8 cellular contexts compared by ENCODE assay signal in the genomic region with DNA sequence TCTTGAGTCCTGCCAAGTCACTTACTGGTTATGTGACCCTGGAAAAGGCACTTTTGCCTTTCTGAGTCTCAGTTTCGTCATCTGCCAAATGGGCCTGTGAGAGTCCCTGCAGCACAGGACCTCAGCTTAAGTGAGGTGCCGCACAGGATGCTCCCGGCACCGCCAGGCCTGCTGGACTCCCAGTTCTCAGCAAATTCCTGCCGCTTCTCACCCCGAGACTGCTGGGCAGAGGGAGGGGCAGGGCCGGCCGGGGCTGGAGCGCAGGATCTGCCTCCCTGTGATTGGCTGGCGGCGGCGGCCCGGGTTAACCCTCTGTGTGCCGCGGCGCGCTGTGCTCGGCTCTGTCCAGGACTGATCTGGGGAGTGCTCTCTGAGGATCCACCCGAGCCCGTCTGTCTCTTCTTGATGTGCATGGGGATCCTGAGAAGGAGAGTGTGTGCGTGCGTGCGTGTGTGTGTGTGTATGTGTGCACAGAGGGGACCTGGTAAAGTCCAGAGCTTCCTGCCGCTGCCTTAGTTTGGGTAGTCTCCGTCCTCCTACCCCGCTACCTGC. TPM values are rescaled to one million over a fixed set of nuclear protein-coding genes. Genes with fewer than 3 reads are reported as not detected.
DNase-seq lines count a peak whose midpoint lies in the region; ATAC-seq, FAIRE-seq and TF ChIP-seq lines count a peak whose summit lies in the region.

No MANE protein-coding gene starts in this region.

- peaks cover 19 to 66% (median 56%) of the 10 kb centered on the region in 3 experiments for H3K36me3 Mint-ChIP-seq in H9 (ENCODE audit: insufficient read depth in 1 of 3, low read depth in 3 of 3)

- H3K9me3 Mint-ChIP-seq in H9: no peaks in the 10 kb centered on the region; a peak in 1 of 5 replicates

- no peak overlapping the region for H4K5ac ChIP-seq in H9 (ENCODE audit: insufficient read length, low read depth, low read length)

- H2BK12ac ChIP-seq in H9 (ENCODE audit: insufficient read length, low read depth, low read length): no peak overlapping the region

- H3K9me3 ChIP-seq in H9 (ENCODE audit: control insufficient read depth, low read depth, low read length): no peaks in the 10 kb centered on the region
- no peaks in the 10 kb centered on the region for H3K9me3 ChIP-seq in PC-9 (ENCODE audit: insufficient read depth, low read depth)
- no peaks in the 10 kb centered on the region for H3K9me3 ChIP-seq in keratinocyte (ENCODE audit: control insufficient read depth, low read depth, low read length)

- POLR2A ChIA-PET in PC-9 (lab: Charles Lee; ENCODE audit: unreplicated experiment): interaction anchor here (0.6 kb wide), 2 partner anchors 9 to 1752 kb away, joined by 3 read pairs; no protein-coding TSS in a partner anchor

- no peaks in the 10 kb centered on the region for H3K4me1 ChIP-seq in H9 (ENCODE audit: insufficient read depth, low read length)
- H3K4me1 ChIP-seq in PC-9 (replicated peaks; ENCODE audit: insufficient read depth): peaks cover 10% of the 10 kb centered on the region
- peaks cover 27% of the 10 kb centered on the region for H3K4me1 ChIP-seq in keratinocyte (ENCODE audit: control insufficient read depth, extremely low read depth, insufficient read depth, low read length)

- BruUV-seq in PC-9 (replicated peaks; lab: Mats Ljungman, UMichigan): no TSS peak

- H3K27ac ChIP-seq in H9 (ENCODE audit: insufficient read length, low read depth, low read length) (no peak overlapping the region), PC-9 (no peak overlapping the region), keratinocyte (ENCODE audit: control insufficient read depth, insufficient read depth, low read length) (no peak overlapping the region)

- FAIRE-seq in keratinocyte (lab: Jason Lieb, UNC): no peak

- 0 out of 2 replicates have a peak, but pooled peaks cover 7% of the 10 kb centered on the region for H3K36me3 ChIP-seq in PC-9 (ENCODE audit: low read depth)
- H3K36me3 ChIP-seq in keratinocyte (ENCODE audit: control insufficient read depth in 2 of 2, extremely low read depth in 1 of 2, insufficient read depth in 2 of 2, low read length in 2 of 2): peaks cover 49% of the 10 kb centered on the region in 2 experiments

- H3F3A ChIP-seq in PC-9 (ENCODE audit: insufficient read depth, low read depth): peaks cover 13% of the 10 kb centered on the region; the same call in 1 of the 2 replicates

- peaks cover 21 to 27% of the 10 kb centered on the region in 2 experiments for H3K4me1 Mint-ChIP-seq in H9

- no peaks in the 10 kb centered on the region for H3K9me1 ChIP-seq in keratinocyte (ENCODE audit: control insufficient read depth, extremely low read depth, insufficient read depth, low read length)

- no peak overlapping the region for H3T11ph ChIP-seq in H9 (ENCODE audit: low read length)

- no peak for ATAC-seq in HG02588 (IDR thresholded peaks at IDR 0.05; ENCODE audit: unreplicated experiment)

- H3K9ac ChIP-seq in H9 (ENCODE audit: extremely low read depth, insufficient read length, low read length) (peak overlapping the region; percentile 59), keratinocyte (ENCODE audit: control insufficient read depth, extremely low read depth, insufficient read depth, low read length) (peak overlapping the region; percentile 63)

- no peak overlapping the region for H2AK5ac ChIP-seq in H9 (ENCODE audit: insufficient read length, low read length)

- no peak overlapping the region for H2BK120ac ChIP-seq in H9 (ENCODE audit: low read depth, low read length, poor library complexity, severe bottlenecking)

- no peaks in the 10 kb centered on the region for H4K20me1 ChIP-seq in H9 (ENCODE audit: control insufficient read depth, insufficient read depth, insufficient read length)
- peaks cover 43% of the 10 kb centered on the region for H4K20me1 ChIP-seq in PC-9 (ENCODE audit: insufficient read depth)
- peaks cover 17% of the 10 kb centered on the region for H4K20me1 ChIP-seq in keratinocyte (ENCODE audit: control insufficient read depth, extremely low read depth, insufficient read depth, low read length)

- peak overlapping the region; percentile 79 to 86 for H3K4me3 Mint-ChIP-seq in H9

- H3K27ac Mint-ChIP-seq in H9: peak overlapping the region; percentile 28 to 85 (median 83); a peak in 4 of 7 replicates

- H3K23ac ChIP-seq in H9 (ENCODE audit: insufficient read length, low read depth, low read length): no peak overlapping the region

- H3K4ac ChIP-seq in H9 (ENCODE audit: low read depth, low read length): no peak overlapping the region

- no peak overlapping the region for H4K8ac ChIP-seq in H9 (replicated peaks; ENCODE audit: insufficient read length, low read depth, low read length)

- no peak overlapping the region for H3K56ac ChIP-seq in H9 (ENCODE audit: insufficient read length, low read depth, low read length)

- H3K27me3 ChIP-seq in H9 (ENCODE audit: insufficient read depth, low read length): no peaks in the 10 kb centered on the region
- H3K27me3 ChIP-seq in PC-9 (ENCODE audit: insufficient read depth, low read depth): no peaks in the 10 kb centered on the region
- H3K27me3 ChIP-seq in keratinocyte (ENCODE audit: control insufficient read depth, extremely low read depth, insufficient read depth, low read length): no peaks in the 10 kb centered on the region

- H3K79me1 ChIP-seq in H9 (ENCODE audit: insufficient read depth, low read depth, low read length, poor library complexity, severe bottlenecking): peaks cover 2% of the 10 kb centered on the region

- no peak overlapping the region; the same call in 1 of the 2 replicates for H3K14ac ChIP-seq in H9 (ENCODE audit: insufficient read depth, low read length)

- H3K9me2 ChIP-seq in PC-9 (ENCODE audit: insufficient read depth): no peaks in the 10 kb centered on the region

- H4K91ac ChIP-seq in H9 (ENCODE audit: insufficient read length, low read depth, low read length): no peak overlapping the region

- H3K18ac ChIP-seq in H9 (ENCODE audit: insufficient read length, low read depth, low read length): no peak overlapping the region

- TF ChIP-seq CTCF in H9 (conservative IDR thresholded peaks at IDR 0.05) (peak; percentile 55; the same call in 2 of the 3 replicates), PC-9 (conservative IDR thresholded peaks at IDR 0.05) (peak; percentile 58), keratinocyte (optimal IDR thresholded peaks at IDR 0.05 in 1 of 3, IDR thresholded peaks at IDR 0.05 in 1 of 3, conservative IDR thresholded peaks at IDR 0.05 in 1 of 3; ENCODE audit: extremely low read depth in 1 of 3, insufficient read depth in 2 of 3, low read length in 3 of 3) (peak in 1 of 3 experiments; percentile 4)

- H3K79me2 ChIP-seq in H9 (ENCODE audit: insufficient read depth, low read length): peaks cover 3% of the 10 kb centered on the region; the same call in 1 of the 2 replicates
- H3K79me2 ChIP-seq in PC-9 (ENCODE audit: low read depth): peaks cover 39% of the 10 kb centered on the region
- peaks cover 59% of the 10 kb centered on the region for H3K79me2 ChIP-seq in keratinocyte (ENCODE audit: control insufficient read depth, insufficient read depth, low read length)

- H3K4me2 ChIP-seq in H9 (ENCODE audit: insufficient read depth, insufficient read length, low read length): peak overlapping the region; percentile 87
- peak overlapping the region; percentile 92 for H3K4me2 ChIP-seq in PC-9
- peak overlapping the region; percentile 90 for H3K4me2 ChIP-seq in keratinocyte (ENCODE audit: control insufficient read depth, extremely low read depth, insufficient read depth, low read depth, low read length)

- no peak overlapping the region for H2AFZ ChIP-seq in H9 (ENCODE audit: low read length)
- no peak overlapping the region for H2AFZ ChIP-seq in PC-9
- H2AFZ ChIP-seq in keratinocyte (ENCODE audit: control insufficient read depth, low read length): no peak overlapping the region

- no peak overlapping the region for H2BK5ac ChIP-seq in H9 (ENCODE audit: insufficient read length, low read length)

- H2BK20ac ChIP-seq in H9 (ENCODE audit: low read depth, low read length, poor library complexity, severe bottlenecking): no peak overlapping the region

- no CpG with 5 or more reads among the region's 26 CpGs for WGBS in H9 (ENCODE audit: extremely low coverage, insufficient read length, low lambda C conversion rate)

- DNase-seq in DMS153 (lab: John Stamatoyannopoulos, UW) (peak; percentile 47), H9 (peak; percentile 91), PC-9 (peak; percentile 54 to 72), cerebellar cortex (ENCODE audit: low spot score) (peak; percentile 83), keratinocyte (ENCODE audit: low read depth, low spot score) (no peak), superior temporal gyrus (ENCODE audit: extremely low spot score) (no peak)
- peak; percentile 74 for DNase-seq in stimulated activated CD4-positive, alpha-beta T cell treated with anti-CD3 and anti-CD28 coated beads, Interleukin-15, amount 100 ng/mL, for 24 hours

- H3K27me3 Mint-ChIP-seq in H9 (ENCODE audit: low read depth): no peaks in the 10 kb centered on the region

- H2BK15ac ChIP-seq in H9 (ENCODE audit: low read depth, low read length): no peak overlapping the region

- dilution Hi-C loops in keratinocyte (cut with MboI; ENCODE audit: extremely low pct_ligation_motif_present, low sequenced_read_pairs): no loop called here

- intact Hi-C loops in PC-9 (cut with micrococcal nuclease; ENCODE audit: unreplicated experiment): loop anchor here (1.0 kb wide), 2 partner anchors 18 to 76 kb away; partner anchors contain the start of gene PSMD9

- CTCF ChIA-PET in PC-9 (lab: Charles Lee): interaction anchor here (0.6 to 2.3 kb wide), 5 partner anchors 10 to 100 kb away, joined by 4 to 48 read pairs (median 5); no protein-coding TSS in a partner anchor

- H3K4me3 ChIP-seq in PC-9 (peak overlapping the region; percentile 65), keratinocyte (ENCODE audit: control insufficient read depth in 2 of 3, extremely low read depth in 1 of 3, insufficient read depth in 2 of 3, low read depth in 1 of 3, low read length in 3 of 3) (peak overlapping the region; percentile 51 to 82 (median 79))

- peaks cover 5% of the 10 kb centered on the region for H3K23me2 ChIP-seq in H9 (ENCODE audit: insufficient read length, low read depth, low read length, poor library complexity, severe bottlenecking)

RNA-seq across cellular contexts. Expression of gene SETD1B, which starts 8.6 kb away (rescaled TPM):
- total RNA-seq in H9 (2021) (38.2 and 40.4 TPM in 2 replicates), PC-9 (2021) (16.4 and 22.6 TPM in 2 replicates)
- 0.71 to 1.2 TPM (median 0.72 TPM) in 3 replicates for polyA plus RNA-seq in keratinocyte
- polyA plus RNA-seq in keratinocyte (2011; ENCODE audit: low read depth): 2.3 TPM
- 0.83 and 1.4 TPM in 2 replicates for polyA plus RNA-seq in keratinocyte (2011; cell fraction: cytosol; rRNA removed)
- polyA plus RNA-seq in keratinocyte (2011; cell fraction: nucleus; rRNA removed): 7.9 and 9.7 TPM in 2 replicates
- 5.2 and 6.0 TPM in 2 replicates for polyA plus RNA-seq in keratinocyte (2012; ENCODE audit: low replicate concordance)
- polyA minus RNA-seq in keratinocyte: 1.5 to 8.6 TPM (median 2.4 TPM) in 3 replicates
- polyA minus RNA-seq in keratinocyte (2011; cell fraction: cytosol; rRNA and poly(A)+ RNA removed): 4.0 TPM
- 5.5 and 6.5 TPM in 2 replicates for polyA minus RNA-seq in keratinocyte (2011; cell fraction: nucleus; rRNA and poly(A)+ RNA removed)

RNA-seq across cellular contexts. Expression of gene RHOF, which starts 18.9 kb away (rescaled TPM):
- 29.1 and 29.3 TPM in 2 replicates for total RNA-seq in H9 (2021)
- 132 and 179 TPM in 2 replicates for total RNA-seq in PC-9 (2021)
- 2.8 to 4.3 TPM (median 4.1 TPM) in 3 replicates for polyA plus RNA-seq in keratinocyte
- polyA plus RNA-seq in keratinocyte (2011; ENCODE audit: low read depth): 3.3 TPM
- 3.1 and 5.3 TPM in 2 replicates for polyA plus RNA-seq in keratinocyte (2011; cell fraction: cytosol; rRNA removed)
- polyA plus RNA-seq in keratinocyte (2011; cell fraction: nucleus; rRNA removed): 4.8 and 5.9 TPM in 2 replicates
- polyA plus RNA-seq in keratinocyte (2012; ENCODE audit: low replicate concordance): 2.5 and 6.1 TPM in 2 replicates
- 7.0 to 7.7 TPM (median 7.7 TPM) in 3 replicates for polyA minus RNA-seq in keratinocyte
- polyA minus RNA-seq in keratinocyte (2011; cell fraction: cytosol; rRNA and poly(A)+ RNA removed): 11.5 TPM
- polyA minus RNA-seq in keratinocyte (2011; cell fraction: nucleus; rRNA and poly(A)+ RNA removed): 3.7 and 4.3 TPM in 2 replicates

RNA-seq across cellular contexts. Expression of gene HPD, which starts 46.3 kb away (rescaled TPM):
- total RNA-seq in H9 (2021) (0.22 TPM in 1 of 2 replicates, not detected in the other), PC-9 (2021) (0.35 and 0.92 TPM in 2 replicates)
- polyA plus RNA-seq in keratinocyte: not detected in 3 replicates
- polyA plus RNA-seq in keratinocyte (2011; ENCODE audit: low read depth): not detected
- not detected in 2 replicates for polyA plus RNA-seq in keratinocyte (2011; cell fraction: cytosol; rRNA removed)
- polyA plus RNA-seq in keratinocyte (2011; cell fraction: nucleus; rRNA removed): not detected in 2 replicates
- not detected in 2 replicates for polyA plus RNA-seq in keratinocyte (2012; ENCODE audit: low replicate concordance)
- not detected in 3 replicates for polyA minus RNA-seq in keratinocyte
- not detected for polyA minus RNA-seq in keratinocyte (2011; cell fraction: cytosol; rRNA and poly(A)+ RNA removed)
- polyA minus RNA-seq in keratinocyte (2011; cell fraction: nucleus; rRNA and poly(A)+ RNA removed): not detected in 2 replicates

Comparison
In these comparisons a context has a peak if more than half of its experiments do, and no peak if none do; other contexts are left out.
1. DNase-seq: peak in DMS153 (single experiment), H9 (single experiment), PC-9 (2 of 2), cerebellar cortex (single experiment) and stimulated activated CD4-positive, alpha-beta T cell treated with anti-CD3 and anti-CD28 coated beads, Interleukin-15, amount 100 ng/mL, for 24 hours (single experiment); none in keratinocyte (single experiment) and superior temporal gyrus (single experiment).
2. Peak in every context shown above with its lines, with median percentiles within 50 percentile points of each other: H3K4me2 ChIP-seq.